Comparison of ENCODE assay signal across 1 cellular context in genomic region chr17:2786176-2786881, GRCh38.
TF ChIP-seq lines count a peak whose summit lies in the region.

No MANE protein-coding gene starts in this region.

TF ChIP-seq in HEK293, 187 proteins besides CTCF, POLR2A, EP300 and RAD21 (continued from another document and continues in another):
- TF ChIP-seq ZBTB44 (tag by site-specific recombination; IDR thresholded peaks at IDR 0.05) (no peak), SETDB1 (IDR thresholded peaks at IDR 0.05; ENCODE audit: insufficient read length, low read length) (no peak), GFI1B (tag by site-specific recombination; IDR thresholded peaks at IDR 0.05) (no peak), ZNF449 (tag by site-specific recombination; IDR thresholded peaks at IDR 0.05) (no peak), ZBTB8A (tag by site-specific recombination; IDR thresholded peaks at IDR 0.05) (peak; percentile 64), ZNF202 (tag by site-specific recombination; IDR thresholded peaks at IDR 0.05; ENCODE audit: borderline replicate concordance) (no peak), ZNF248 (tag by site-specific recombination; IDR thresholded peaks at IDR 0.05) (no peak), ZNF473 (tag by site-specific recombination; IDR thresholded peaks at IDR 0.05) (no peak), ZNF677 (tag by site-specific recombination; IDR thresholded peaks at IDR 0.05) (no peak), PRDM10 (tag by site-specific recombination; IDR thresholded peaks at IDR 0.05) (peak; percentile 87), ZNF211 (tag by site-specific recombination; IDR thresholded peaks at IDR 0.05; ENCODE audit: low read depth) (no peak), BCL11B (tag by site-specific recombination; IDR thresholded peaks at IDR 0.05; ENCODE audit: low read depth) (no peak), KLF1 (tag by site-specific recombination; IDR thresholded peaks at IDR 0.05) (peak; percentile 91), SP7 (tag by site-specific recombination; IDR thresholded peaks at IDR 0.05) (peak; percentile 66), ZNF701 (tag by site-specific recombination; IDR thresholded peaks at IDR 0.05) (no peak), ZNF558 (tag by site-specific recombination; IDR thresholded peaks at IDR 0.05) (no peak), ZNF530 (tag by site-specific recombination; IDR thresholded peaks at IDR 0.05; ENCODE audit: low read depth) (no peak), ZNF791 (tag by site-specific recombination; IDR thresholded peaks at IDR 0.05) (no peak), ZNF302 (tag by site-specific recombination; IDR thresholded peaks at IDR 0.05; ENCODE audit: low read depth) (no peak), ZNF16 (tag by site-specific recombination; IDR thresholded peaks at IDR 0.05; ENCODE audit: low read depth) (no peak), ZNF501 (tag by site-specific recombination; IDR thresholded peaks at IDR 0.05) (no peak), OVOL3 (tag by site-specific recombination; IDR thresholded peaks at IDR 0.05) (no peak), ZFP41 (tag by site-specific recombination; IDR thresholded peaks at IDR 0.05; ENCODE audit: borderline replicate concordance) (no peak), ZNF560 (tag by site-specific recombination; IDR thresholded peaks at IDR 0.05; ENCODE audit: borderline replicate concordance) (no peak), KLF9 (tag by site-specific recombination; IDR thresholded peaks at IDR 0.05; ENCODE audit: low read depth) (peak; percentile 94), ZFP3 (tag by site-specific recombination; IDR thresholded peaks at IDR 0.05; ENCODE audit: low read depth) (no peak), ZSCAN30 (tag by site-specific recombination; IDR thresholded peaks at IDR 0.05) (0 out of 2 replicates have a peak, but pooled peaks have one; percentile 35), ZNF10 (tag by site-specific recombination; IDR thresholded peaks at IDR 0.05) (peak; percentile 95), SP2 (tag by site-specific recombination; IDR thresholded peaks at IDR 0.05) (peak; percentile 69), ZNF704 (tag by site-specific recombination; IDR thresholded peaks at IDR 0.05) (no peak), ZFP37 (tag by site-specific recombination; IDR thresholded peaks at IDR 0.05) (no peak), ZIC2 (tag by site-specific recombination; IDR thresholded peaks at IDR 0.05) (peak; percentile 17; the same call in 1 of the 2 replicates), ZNF623 (tag by site-specific recombination; IDR thresholded peaks at IDR 0.05) (no peak), EGR2 (tag by site-specific recombination; IDR thresholded peaks at IDR 0.05; ENCODE audit: low read depth) (peak; percentile 90), KLF7 (tag by site-specific recombination; IDR thresholded peaks at IDR 0.05; ENCODE audit: borderline replicate concordance) (no peak; the same call in 1 of the 2 replicates), ZNF146 (tag by site-specific recombination; IDR thresholded peaks at IDR 0.05) (no peak), ZXDB (tag by site-specific recombination; IDR thresholded peaks at IDR 0.05) (no peak), ZBTB17 (tag by site-specific recombination; IDR thresholded peaks at IDR 0.05) (peak; percentile 53; the same call in 1 of the 2 replicates), ZNF76 (tag by site-specific recombination; IDR thresholded peaks at IDR 0.05; ENCODE audit: borderline replicate concordance, low read depth) (peak; percentile 61; the same call in 1 of the 2 replicates), KLF10 (tag by site-specific recombination; IDR thresholded peaks at IDR 0.05) (peak; percentile 67; the same call in 1 of the 2 replicates), ZNF366 (tag by site-specific recombination; conservative IDR thresholded peaks at IDR 0.05) (no peak), ZNF19 (tag by site-specific recombination; IDR thresholded peaks at IDR 0.05; ENCODE audit: low read depth) (no peak), ZSCAN5A (tag by site-specific recombination; IDR thresholded peaks at IDR 0.05) (no peak)
- TF ChIP-seq, protein P1, sequence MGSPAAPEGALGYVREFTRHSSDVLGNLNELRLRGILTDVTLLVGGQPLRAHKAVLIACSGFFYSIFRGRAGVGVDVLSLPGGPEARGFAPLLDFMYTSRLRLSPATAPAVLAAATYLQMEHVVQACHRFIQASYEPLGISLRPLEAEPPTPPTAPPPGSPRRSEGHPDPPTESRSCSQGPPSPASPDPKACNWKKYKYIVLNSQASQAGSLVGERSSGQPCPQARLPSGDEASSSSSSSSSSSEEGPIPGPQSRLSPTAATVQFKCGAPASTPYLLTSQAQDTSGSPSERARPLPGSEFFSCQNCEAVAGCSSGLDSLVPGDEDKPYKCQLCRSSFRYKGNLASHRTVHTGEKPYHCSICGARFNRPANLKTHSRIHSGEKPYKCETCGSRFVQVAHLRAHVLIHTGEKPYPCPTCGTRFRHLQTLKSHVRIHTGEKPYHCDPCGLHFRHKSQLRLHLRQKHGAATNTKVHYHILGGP (tag by site-specific recombination; IDR thresholded peaks at IDR 0.05) = no peak
- TF ChIP-seq, protein P2, sequence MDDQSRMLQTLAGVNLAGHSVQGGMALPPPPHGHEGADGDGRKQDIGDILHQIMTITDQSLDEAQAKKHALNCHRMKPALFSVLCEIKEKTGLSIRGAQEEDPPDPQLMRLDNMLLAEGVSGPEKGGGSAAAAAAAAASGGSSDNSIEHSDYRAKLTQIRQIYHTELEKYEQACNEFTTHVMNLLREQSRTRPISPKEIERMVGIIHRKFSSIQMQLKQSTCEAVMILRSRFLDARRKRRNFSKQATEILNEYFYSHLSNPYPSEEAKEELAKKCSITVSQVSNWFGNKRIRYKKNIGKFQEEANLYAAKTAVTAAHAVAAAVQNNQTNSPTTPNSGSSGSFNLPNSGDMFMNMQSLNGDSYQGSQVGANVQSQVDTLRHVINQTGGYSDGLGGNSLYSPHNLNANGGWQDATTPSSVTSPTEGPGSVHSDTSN (CRISPR knock-in tag; IDR thresholded peaks at IDR 0.05) = no peak
- TF ChIP-seq, protein P3, sequence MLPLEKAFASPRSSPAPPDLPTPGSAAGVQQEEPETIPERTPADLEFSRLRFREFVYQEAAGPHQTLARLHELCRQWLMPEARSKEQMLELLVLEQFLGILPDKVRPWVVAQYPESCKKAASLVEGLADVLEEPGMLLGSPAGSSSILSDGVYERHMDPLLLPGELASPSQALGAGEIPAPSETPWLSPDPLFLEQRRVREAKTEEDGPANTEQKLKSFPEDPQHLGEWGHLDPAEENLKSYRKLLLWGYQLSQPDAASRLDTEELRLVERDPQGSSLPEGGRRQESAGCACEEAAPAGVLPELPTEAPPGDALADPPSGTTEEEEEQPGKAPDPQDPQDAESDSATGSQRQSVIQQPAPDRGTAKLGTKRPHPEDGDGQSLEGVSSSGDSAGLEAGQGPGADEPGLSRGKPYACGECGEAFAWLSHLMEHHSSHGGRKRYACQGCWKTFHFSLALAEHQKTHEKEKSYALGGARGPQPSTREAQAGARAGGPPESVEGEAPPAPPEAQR (tag by site-specific recombination; IDR thresholded peaks at IDR 0.05) = no peak
- TF ChIP-seq, protein P4, sequence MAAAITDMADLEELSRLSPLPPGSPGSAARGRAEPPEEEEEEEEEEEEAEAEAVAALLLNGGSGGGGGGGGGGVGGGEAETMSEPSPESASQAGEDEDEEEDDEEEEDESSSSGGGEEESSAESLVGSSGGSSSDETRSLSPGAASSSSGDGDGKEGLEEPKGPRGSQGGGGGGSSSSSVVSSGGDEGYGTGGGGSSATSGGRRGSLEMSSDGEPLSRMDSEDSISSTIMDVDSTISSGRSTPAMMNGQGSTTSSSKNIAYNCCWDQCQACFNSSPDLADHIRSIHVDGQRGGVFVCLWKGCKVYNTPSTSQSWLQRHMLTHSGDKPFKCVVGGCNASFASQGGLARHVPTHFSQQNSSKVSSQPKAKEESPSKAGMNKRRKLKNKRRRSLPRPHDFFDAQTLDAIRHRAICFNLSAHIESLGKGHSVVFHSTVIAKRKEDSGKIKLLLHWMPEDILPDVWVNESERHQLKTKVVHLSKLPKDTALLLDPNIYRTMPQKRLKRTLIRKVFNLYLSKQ (tag by site-specific recombination; IDR thresholded peaks at IDR 0.05; ENCODE audit: borderline replicate concordance) = no peak
- TF ChIP-seq, protein P5, sequence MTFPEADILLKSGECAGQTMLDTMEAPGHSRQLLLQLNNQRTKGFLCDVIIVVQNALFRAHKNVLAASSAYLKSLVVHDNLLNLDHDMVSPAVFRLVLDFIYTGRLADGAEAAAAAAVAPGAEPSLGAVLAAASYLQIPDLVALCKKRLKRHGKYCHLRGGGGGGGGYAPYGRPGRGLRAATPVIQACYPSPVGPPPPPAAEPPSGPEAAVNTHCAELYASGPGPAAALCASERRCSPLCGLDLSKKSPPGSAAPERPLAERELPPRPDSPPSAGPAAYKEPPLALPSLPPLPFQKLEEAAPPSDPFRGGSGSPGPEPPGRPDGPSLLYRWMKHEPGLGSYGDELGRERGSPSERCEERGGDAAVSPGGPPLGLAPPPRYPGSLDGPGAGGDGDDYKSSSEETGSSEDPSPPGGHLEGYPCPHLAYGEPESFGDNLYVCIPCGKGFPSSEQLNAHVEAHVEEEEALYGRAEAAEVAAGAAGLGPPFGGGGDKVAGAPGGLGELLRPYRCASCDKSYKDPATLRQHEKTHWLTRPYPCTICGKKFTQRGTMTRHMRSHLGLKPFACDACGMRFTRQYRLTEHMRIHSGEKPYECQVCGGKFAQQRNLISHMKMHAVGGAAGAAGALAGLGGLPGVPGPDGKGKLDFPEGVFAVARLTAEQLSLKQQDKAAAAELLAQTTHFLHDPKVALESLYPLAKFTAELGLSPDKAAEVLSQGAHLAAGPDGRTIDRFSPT (tag by site-specific recombination; IDR thresholded peaks at IDR 0.05) = peak; percentile 42; the same call in 1 of the 2 replicates
